8 cellular contexts compared by ENCODE assay signal in the genomic region with DNA sequence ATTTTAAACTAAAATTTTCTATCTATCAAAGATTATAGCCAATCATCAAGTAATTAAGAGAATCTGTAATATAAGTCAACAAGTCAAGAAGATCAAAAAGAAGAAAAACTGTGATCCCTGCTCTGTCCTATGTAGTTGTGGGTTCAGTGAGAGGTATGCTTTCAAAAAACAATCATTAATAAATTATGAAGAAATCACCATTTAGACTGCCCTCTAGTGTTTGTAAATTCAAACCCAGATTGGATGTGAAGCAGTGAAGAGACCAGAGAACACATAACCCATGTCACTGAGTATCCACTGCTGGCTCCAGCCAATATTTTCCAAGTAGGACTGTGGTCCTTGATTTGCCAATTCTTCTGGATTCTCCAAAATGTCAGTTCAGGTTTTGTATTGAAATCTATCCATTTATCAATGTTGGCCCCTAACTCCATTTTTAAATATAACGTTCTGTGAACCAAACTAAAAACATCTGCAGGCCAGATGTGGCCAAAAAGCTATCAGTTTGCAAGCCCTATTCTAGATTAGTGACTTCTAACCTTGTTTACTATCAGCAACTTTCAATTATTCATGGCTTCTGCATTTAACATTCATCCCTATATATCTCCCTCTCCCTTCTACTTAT.
A peak's percentile ranks its signal among the peaks of the same experiment; 100 is the strongest.
DNase-seq lines count a peak whose midpoint lies in the region; ATAC-seq and TF ChIP-seq lines count a peak whose summit lies in the region.

No MANE protein-coding gene starts in this region.

- no peaks in the 10 kb centered on the region for H3K4me1 ChIP-seq in CD4-positive, alpha-beta memory T cell (ENCODE audit: insufficient read depth, low read length)

- H3K27me3 ChIP-seq in CD4-positive, alpha-beta memory T cell (ENCODE audit: insufficient read depth, low read length): no peaks in the 10 kb centered on the region

- POLR2A ChIA-PET in CD4-positive, alpha-beta memory T cell (lab: Charles Lee; ENCODE audit: partially characterized antibody): interaction anchor here (0.6 kb wide), 1 partner anchor 294 kb away, joined by 4 read pairs; no protein-coding TSS in a partner anchor

- H3K27ac ChIP-seq in CD4-positive, alpha-beta memory T cell (ENCODE audit: low read depth, low read length): no peak overlapping the region

- peaks cover 9% of the 10 kb centered on the region for H3K4me1 Mint-ChIP-seq in neural crest cell
- H3K4me1 Mint-ChIP-seq in CD4-positive, alpha-beta memory T cell: no peaks in the 10 kb centered on the region

- no peaks in the 10 kb centered on the region for H3K36me3 ChIP-seq in CD4-positive, alpha-beta memory T cell (ENCODE audit: insufficient read depth, low read length)

- no peak overlapping the region for H3K4me3 ChIP-seq in CD4-positive, alpha-beta memory T cell (ENCODE audit: low read length in 2 of 2)

- peak; percentile 54 for DNase-seq in GM03348 (ENCODE audit: low spot score)
- DNase-seq in NCI-H2029 treated with DMSO at 0.1 percent for 48 hours (lab: John Stamatoyannopoulos, UW): peak; percentile 40
- DNase-seq in dermis microvascular lymphatic vessel endothelial cell (ENCODE audit: low read depth in 2 of 2): peak; percentile 39 to 43
- no peak for DNase-seq in neural crest cell (ENCODE audit: low read depth, low spot score)
- no peak for DNase-seq in CD4-positive, alpha-beta memory T cell

- peaks cover 8% of the 10 kb centered on the region for H3K9me3 Mint-ChIP-seq in neural crest cell
- peaks cover 5 to 20% (median 10%) of the 10 kb centered on the region in 8 donors for H3K9me3 Mint-ChIP-seq in CD4-positive, alpha-beta memory T cell

- H3K9me3 ChIP-seq in CD4-positive, alpha-beta memory T cell (ENCODE audit: control insufficient read depth in 1 of 2, low read length in 2 of 2): no peaks in the 10 kb centered on the region

- no peak overlapping the region for H3K27ac Mint-ChIP-seq in neural crest cell (ENCODE audit: unreplicated experiment)
- H3K27ac Mint-ChIP-seq in CD4-positive, alpha-beta memory T cell: no peak overlapping the region

- TF ChIP-seq CTCF in neural crest cell (conservative IDR thresholded peaks at IDR 0.05): peak; percentile 64

- ATAC-seq in HG02840 (IDR thresholded peaks at IDR 0.05; ENCODE audit: low FRiP score, unreplicated experiment) (no peak), GM18858 (IDR thresholded peaks at IDR 0.05; ENCODE audit: unreplicated experiment) (no peak), HG03354 (IDR thresholded peaks at IDR 0.05; ENCODE audit: poor library complexity, severe bottlenecking, unreplicated experiment) (no peak)

- no peaks in the 10 kb centered on the region for H3K27me3 Mint-ChIP-seq in neural crest cell (ENCODE audit: low read depth)
- no peaks in the 10 kb centered on the region for H3K27me3 Mint-ChIP-seq in CD4-positive, alpha-beta memory T cell

- CTCF ChIA-PET in CD4-positive, alpha-beta memory T cell (lab: Charles Lee; ENCODE audit: partially characterized antibody): no interaction called here

- H3K4me3 Mint-ChIP-seq in neural crest cell: no peak overlapping the region
- no peak overlapping the region for H3K4me3 Mint-ChIP-seq in CD4-positive, alpha-beta memory T cell

- peaks cover 5% of the 10 kb centered on the region for H3K36me3 Mint-ChIP-seq in neural crest cell (ENCODE audit: low read depth)
- no peaks in the 10 kb centered on the region for H3K36me3 Mint-ChIP-seq in CD4-positive, alpha-beta memory T cell

- intact Hi-C loops in CD4-positive, alpha-beta memory T cell (cut with micrococcal nuclease): no loop called here

Comparison
In these comparisons a context has a peak if more than half of its experiments do, and no peak if none do; other contexts are left out.
1. DNase-seq: peak in GM03348 (single experiment), NCI-H2029 treated with DMSO at 0.1 percent for 48 hours (single experiment) and dermis microvascular lymphatic vessel endothelial cell (2 of 2); none in neural crest cell (single experiment) and CD4-positive, alpha-beta memory T cell (0 of 5).